Comparison of ENCODE assay signal across 8 cellular contexts in genomic region chr4:165111906-165112257, GRCh38. TPM values are rescaled to one million over a fixed set of nuclear protein-coding genes. Genes with fewer than 3 reads are reported as not detected.
A peak's percentile ranks its signal among the peaks of the same experiment; 100 is the strongest.
DNase-seq lines count a peak whose midpoint lies in the region; ATAC-seq and TF ChIP-seq lines count a peak whose summit lies in the region.

No MANE protein-coding gene starts in this region.

- H3K27ac ChIP-seq in psoas muscle: peak overlapping the region; percentile 87

- WGBS in psoas muscle, 3 donors: 7 to 8% (median 7%) methylated on average over 11 of the region's 11 CpGs

- peaks cover 0 to 6% of the 10 kb centered on the region in 2 donors for H3K27me3 Mint-ChIP-seq in T-cell

- H3K9me3 Mint-ChIP-seq in T-cell: no peaks in the 10 kb centered on the region

- peak overlapping the region; percentile 76 to 92 for H3K27ac Mint-ChIP-seq in T-cell

- H3K4me3 ChIP-seq in GM08714 (ENCODE audit: low read length) (peak overlapping the region; percentile 89), fibroblast of pulmonary artery (replicated peaks; ENCODE audit: low read depth, low read length) (peak overlapping the region; percentile 88), psoas muscle (peak overlapping the region; percentile 98)

- no peaks in the 10 kb centered on the region for H3K36me3 ChIP-seq in psoas muscle (ENCODE audit: insufficient read depth in 1 of 2, low read depth in 1 of 2)

- no peak for TF ChIP-seq CTCF in fibroblast of pulmonary artery (IDR thresholded peaks at IDR 0.05; ENCODE audit: low read length, missing control alignments)
- TF ChIP-seq CTCF in psoas muscle (IDR thresholded peaks at IDR 0.05): no peak

- CTCF ChIA-PET in T-cell (lab: Charles Lee): interaction anchor here in 1 of 2 donors (0.5 to 3.7 kb wide), 3 partner anchors 11 to 19 kb away, joined by 6 to 14 read pairs (median 8); no protein-coding TSS in a partner anchor

- DNase-seq in T-cell (no peak), fibroblast of pulmonary artery (ENCODE audit: low read depth) (no peak), psoas muscle (no peak), NCI-H226 (no peak), COLO829 (ENCODE audit: low spot score) (no peak), HPDE6-E6E7 (ENCODE audit: extremely low spot score) (no peak), glomerular visceral epithelial cell (ENCODE audit: extremely low spot score) (no peak)

- peak overlapping the region; percentile 85 to 95 (median 87) for H3K4me3 Mint-ChIP-seq in T-cell

- no peaks in the 10 kb centered on the region for H3K36me3 Mint-ChIP-seq in T-cell

- H3K4me1 ChIP-seq in psoas muscle: peaks cover 9% of the 10 kb centered on the region

- ATAC-seq in T-cell (replicated peaks in 1 of 4) (no peak), psoas muscle (no peak)

- H3K4me1 Mint-ChIP-seq in T-cell: peaks cover 19 to 30% (median 21%) of the 10 kb centered on the region in 3 donors

- H3K27me3 ChIP-seq in psoas muscle (ENCODE audit: insufficient read depth in 3 of 3, low read length in 2 of 3): no peaks in the 10 kb centered on the region

- POLR2A ChIA-PET in T-cell (lab: Charles Lee): no interaction called here

- intact Hi-C loops in psoas muscle (cut with DNase I): loop anchor here in 1 of 2 donors (5.0 kb wide), 1 partner anchor 215 kb away; the partner anchor contains the start of gene MSMO1

- no peaks in the 10 kb centered on the region for H3K9me3 ChIP-seq in psoas muscle

RNA-seq across cellular contexts. Expression of gene TMEM192, which starts 0.8 kb away (rescaled TPM):
- total RNA-seq in T-cell (1 to 10 TPM; 8.6 to 9.5 (median 9.5) TPM), psoas muscle (10 to 100 TPM; 13.5 to 16.3 (median 15.3) TPM)
- polyA plus RNA-seq in psoas muscle: 10 to 100 TPM in 1 of 3 donors, 1 to 10 TPM in 2; 4.4 to 16.0 (median 6.7) TPM

RNA-seq across cellular contexts. Expression of gene TRIM75, which starts 58.2 kb away (rescaled TPM):
- total RNA-seq in T-cell (not detected), psoas muscle (not detected)
- polyA plus RNA-seq in psoas muscle: not detected
